Comparison of ENCODE assay signal across 8 cellular contexts in the genomic region with DNA sequence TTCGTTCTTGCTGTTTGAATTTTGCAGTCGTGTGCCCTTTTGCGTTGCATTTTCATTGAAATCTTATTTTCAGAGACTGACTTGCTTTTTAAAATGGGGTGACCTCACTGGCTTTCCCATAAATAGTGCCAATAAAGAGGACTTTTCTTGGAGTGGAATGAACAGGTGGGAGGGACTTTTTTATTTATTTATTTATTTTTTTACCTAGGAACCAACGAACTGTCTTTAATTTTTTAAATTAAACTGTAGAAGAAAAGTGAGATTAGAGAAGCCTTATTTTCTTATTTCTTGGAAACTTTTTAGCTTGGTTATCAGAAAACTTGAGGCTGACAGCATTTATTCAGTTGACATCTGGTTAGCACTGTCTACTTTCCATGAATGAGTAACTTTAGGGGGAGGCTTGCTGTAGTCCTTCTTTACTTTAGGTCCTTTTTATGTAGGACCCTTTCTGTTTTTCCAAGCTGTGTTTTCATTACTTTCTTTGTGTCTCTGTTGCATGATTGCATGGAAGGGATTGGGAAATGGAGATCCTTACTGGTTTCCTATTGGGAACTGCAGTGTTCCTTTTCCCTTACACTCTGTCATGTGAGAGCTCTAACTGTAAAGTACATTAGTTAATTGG. TPM values are rescaled to one million over a fixed set of nuclear protein-coding genes. Genes with fewer than 3 reads are reported as not detected.
DNase-seq lines count a peak whose midpoint lies in the region; ATAC-seq, FAIRE-seq and TF ChIP-seq lines count a peak whose summit lies in the region.

No MANE protein-coding gene starts in this region.

- no peak overlapping the region for H3K14ac ChIP-seq in mesenchymal stem cell (ENCODE audit: low read length in 2 of 2)

- peaks cover 0 to 26% (median 11%) of the 10 kb centered on the region in 9 donors for H3K4me1 ChIP-seq in heart right ventricle
- H3K4me1 ChIP-seq in GM12878 (ENCODE audit: control insufficient read depth, insufficient read depth, low read length), result peaks cover 13% of the 10 kb centered on the region; the same call in 1 of the 2 replicates
- peaks cover 14% of the 10 kb centered on the region for H3K4me1 ChIP-seq in mesenchymal stem cell (ENCODE audit: control insufficient read depth, insufficient read depth, low read depth, low read length)
- peaks cover 9% of the 10 kb centered on the region for H3K4me1 ChIP-seq in vagina

- H2AK5ac ChIP-seq in mesenchymal stem cell (ENCODE audit: low read length, severe bottlenecking), result no peak overlapping the region

- no peak overlapping the region for H4K91ac ChIP-seq in mesenchymal stem cell (ENCODE audit: low read length)

- no peaks in the 10 kb centered on the region for H3K9me3 ChIP-seq in heart right ventricle
- no peaks in the 10 kb centered on the region for H3K9me3 ChIP-seq in GM12878 (replicated peaks; ENCODE audit: control insufficient read depth, insufficient read depth, low read length)
- no peaks in the 10 kb centered on the region for H3K9me3 ChIP-seq in mesenchymal stem cell (ENCODE audit: control insufficient read depth, low read length)
- H3K9me3 ChIP-seq in vagina, result no peaks in the 10 kb centered on the region

- in situ Hi-C loops in GM12878 (cut with MboI), result no loop called here

- no peak overlapping the region for H3K27ac ChIP-seq in heart right ventricle
- H3K27ac ChIP-seq in GM12878 (ENCODE audit: control insufficient read depth, insufficient read depth), result peak overlapping the region; percentile 38; the same call in 1 of the 2 replicates
- no peak overlapping the region for H3K27ac ChIP-seq in mesenchymal stem cell (ENCODE audit: low read length, poor library complexity, severe bottlenecking)
- no peak overlapping the region for H3K27ac ChIP-seq in vagina

- TF ChIP-seq CTCF in heart right ventricle (IDR thresholded peaks at IDR 0.05) (no peak), GM12878 (IDR thresholded peaks at IDR 0.05 in 2 of 3, conservative IDR thresholded peaks at IDR 0.05 in 1 of 3; ENCODE audit: control insufficient read depth in 2 of 3, extremely low read depth in 1 of 3, insufficient read depth in 1 of 3, low read depth in 3 of 3, low read length in 3 of 3) (no peak), vagina (IDR thresholded peaks at IDR 0.05) (no peak)

- WGBS in heart right ventricle, 2 donors, result 1% methylated on average over 4 of the region's 4 CpGs
- WGBS in GM12878 (ENCODE audit: insufficient coverage, insufficient replicate concordance, low lambda C conversion rate, missing lambda C conversion rate), result 1% methylated on average over 4 of the region's 4 CpGs
- WGBS in mesenchymal stem cell, result 4% methylated on average over 3 of the region's 4 CpGs

- H3K9ac ChIP-seq in GM12878 (ENCODE audit: control insufficient read depth, insufficient read depth, low read length) (peak overlapping the region; percentile 73), mesenchymal stem cell (ENCODE audit: low read length) (no peak overlapping the region)

- no peak overlapping the region for H2BK15ac ChIP-seq in mesenchymal stem cell (ENCODE audit: low read depth, poor library complexity, severe bottlenecking)

- TF ChIP-seq RAD21 in GM12878 (IDR thresholded peaks at IDR 0.05; ENCODE audit: insufficient read depth, low read depth, low read length), result no peak

- no peaks in the 10 kb centered on the region for H3K79me1 ChIP-seq in mesenchymal stem cell (replicated peaks; ENCODE audit: low read length, poor library complexity, severe bottlenecking)

- H3K27me3 ChIP-seq in heart right ventricle, result peaks cover 0 to 27% (median 11%) of the 10 kb centered on the region in 7 donors
- H3K27me3 ChIP-seq in GM12878 (replicated peaks in 1 of 2; ENCODE audit: control insufficient read depth in 2 of 2, insufficient read depth in 2 of 2, low read length in 1 of 2), result no peaks in the 10 kb centered on the region
- H3K27me3 ChIP-seq in mesenchymal stem cell (ENCODE audit: control insufficient read depth in 1 of 2, insufficient read depth in 1 of 2, low read length in 2 of 2), result peaks cover 33 to 44% of the 10 kb centered on the region in 2 experiments
- no peaks in the 10 kb centered on the region for H3K27me3 ChIP-seq in vagina

- peaks cover 36% of the 10 kb centered on the region for H3K79me2 ChIP-seq in GM12878 (ENCODE audit: control insufficient read depth, insufficient read depth, low read length)

- FAIRE-seq in GM12878 (lab: Jason Lieb, UNC), result no peak

- DNase-seq in heart right ventricle (no peak), left ventricle myocardium superior (no peak), GM12878 (ENCODE audit: low read depth, low spot score) (no peak), mesenchymal stem cell (peak; percentile 3), vagina (ENCODE audit: extremely low spot score in 2 of 2) (no peak)
- no peak for DNase-seq in NK-92 treated with Interleukin-12 subunit alpha and Interleukin-12 subunit beta, amount 100 ng/mL, for 24 hours (lab: John Stamatoyannopoulos, UW)

- H3K36me3 ChIP-seq in heart right ventricle (no peaks in the 10 kb centered on the region), GM12878 (ENCODE audit: control insufficient read depth in 2 of 2, insufficient read depth in 2 of 2, low read length in 1 of 2) (no peaks in the 10 kb centered on the region), mesenchymal stem cell (ENCODE audit: control insufficient read depth in 1 of 2, insufficient read depth in 2 of 2, low read depth in 1 of 2, low read length in 2 of 2) (no peaks in the 10 kb centered on the region), vagina (no peaks in the 10 kb centered on the region)

- POLR2A ChIA-PET in GM12878 (lab: Charles Lee), result interaction anchor here (0.6 to 2.4 kb wide), 5 partner anchors 17 to 374 kb away, joined by 3 to 8 read pairs (median 4); no protein-coding TSS in a partner anchor

- SMC1A ChIA-PET in GM12878 (lab: Charles Lee; ENCODE audit: uncharacterized antibody, unreplicated experiment), result interaction anchor here (0.7 to 8.4 kb wide), 12 partner anchors 9 to 1280 kb away, joined by 3 to 61 read pairs (median 12); no protein-coding TSS in a partner anchor

- ATAC-seq in heart right ventricle (no peak), left ventricle myocardium superior (no peak), GM12878 (peak; percentile 15; the same call in 1 of the 3 replicates), GM18868 (IDR thresholded peaks at IDR 0.05; ENCODE audit: unreplicated experiment) (no peak), GM19023 (IDR thresholded peaks at IDR 0.05; ENCODE audit: unreplicated experiment) (no peak)

- H2BK12ac ChIP-seq in mesenchymal stem cell (ENCODE audit: low read length in 2 of 2), result no peak overlapping the region

- peak overlapping the region; percentile 39 to 76 (median 70) for H3K4me3 ChIP-seq in heart right ventricle
- peak overlapping the region; percentile 87 for H3K4me3 ChIP-seq in GM12878
- H3K4me3 ChIP-seq in mesenchymal stem cell (ENCODE audit: insufficient read depth in 1 of 2, low read depth in 1 of 2, low read length in 2 of 2), result peak overlapping the region in 1 of 2 experiments; percentile 83
- peak overlapping the region; percentile 60 to 80 for H3K4me3 ChIP-seq in vagina

- no peak for TF ChIP-seq EP300 in GM12878 (IDR thresholded peaks at IDR 0.05; ENCODE audit: borderline replicate concordance in 1 of 2, control insufficient read depth in 1 of 2, low read depth in 2 of 2, low read length in 2 of 2)

- no peak overlapping the region for H2BK5ac ChIP-seq in mesenchymal stem cell (ENCODE audit: low read depth, low read length, poor library complexity, severe bottlenecking)

- intact Hi-C loops in heart right ventricle (cut with DNase I), result no loop called here
- intact Hi-C loops in left ventricle myocardium superior (cut with micrococcal nuclease), result no loop called here
- intact Hi-C loops in GM12878 (cut with micrococcal nuclease; ENCODE audit: unreplicated experiment), result loop anchor here (1.0 to 10.0 kb wide), 3 partner anchors 16 to 674 kb away; partner anchors contain the start of gene FBXL3
- intact Hi-C loops in vagina (cut with DNase I), result no loop called here

- H3K4me2 ChIP-seq in GM12878 (ENCODE audit: control insufficient read depth, insufficient read depth) (peak overlapping the region; percentile 80), mesenchymal stem cell (ENCODE audit: low read length, poor library complexity, severe bottlenecking) (peak overlapping the region; percentile 75)

- H3K4ac ChIP-seq in mesenchymal stem cell (ENCODE audit: low read depth in 1 of 2, low read length in 2 of 2), result no peak overlapping the region

- RAD21 ChIA-PET in GM12878 (lab: Charles Lee; ENCODE audit: unreplicated experiment), result interaction anchor here (0.7 to 2.8 kb wide), 10 partner anchors 16 to 206 kb away, joined by 3 to 9 read pairs (median 4); no protein-coding TSS in a partner anchor

- no peak overlapping the region for H3K23ac ChIP-seq in mesenchymal stem cell (ENCODE audit: low read length in 2 of 2)

- H3K18ac ChIP-seq in mesenchymal stem cell (ENCODE audit: low read depth in 1 of 2, low read length in 2 of 2), result no peak overlapping the region

- BruUV-seq in GM12878 (replicated peaks; lab: Mats Ljungman, UMichigan), result TSS peak; percentile 56

- CTCF ChIA-PET in GM12878 (lab: Yijun Ruan, JAX), result interaction anchor here (0.7 to 2.5 kb wide), 12 partner anchors 16 to 146 kb away, joined by 3 to 10 read pairs (median 3); no protein-coding TSS in a partner anchor

- no peak overlapping the region for H2BK120ac ChIP-seq in mesenchymal stem cell (ENCODE audit: low read depth, low read length)

- H4K8ac ChIP-seq in mesenchymal stem cell (ENCODE audit: low read length), result no peak overlapping the region

- TF ChIP-seq POLR2A in GM12878 (IDR thresholded peaks at IDR 0.05; ENCODE audit: low read depth, low read length) (no peak), vagina (IDR thresholded peaks at IDR 0.05) (no peak)

- H2AFZ ChIP-seq in GM12878 (ENCODE audit: control insufficient read depth, low read depth, low read length) (peak overlapping the region; percentile 77), mesenchymal stem cell (ENCODE audit: low read depth, low read length) (no peak overlapping the region)

- no peaks in the 10 kb centered on the region for H4K20me1 ChIP-seq in GM12878 (ENCODE audit: control insufficient read depth, insufficient read depth)

RNA-seq across cellular contexts. Expression of gene SLAIN1, which starts 1.7 kb away (rescaled TPM):
- total RNA-seq in heart right ventricle, result 10 to 100 TPM in 4 of 10 donors, 1 to 10 TPM in 6; 4.1 to 13.6 (median 9.3) TPM
- polyA plus RNA-seq in heart right ventricle, result 1 to 10 TPM; 1.4 to 3.7 TPM
- 7.1 TPM for total RNA-seq in left ventricle myocardium superior
- total RNA-seq in GM12878 (2013; cell fraction: nucleolus; rRNA removed), result 77.0 and 94.9 TPM in 2 replicates
- total RNA-seq in GM12878 (2014; rRNA removed), result 72.5 and 88.7 TPM in 2 replicates
- 85.2 and 86.5 TPM in 2 replicates for total RNA-seq in GM12878 (2014; rRNA removed; fragmentation: Illumina TruSeq; extraction: Trizol)
- 57.3 and 58.5 TPM in 2 replicates for total RNA-seq in GM12878 (2021)
- polyA plus RNA-seq in GM12878 (2011; ENCODE audit: low read depth), result 23.5 TPM
- polyA plus RNA-seq in GM12878 (2011; rRNA removed), result 140 and 174 TPM in 2 replicates
- polyA plus RNA-seq in GM12878 (2011; cell fraction: cytosol; rRNA removed), result 64.7 and 76.5 TPM in 2 replicates
- 54.6 and 60.5 TPM in 2 replicates for polyA plus RNA-seq in GM12878 (2011; cell fraction: nucleus; rRNA removed)
- polyA plus RNA-seq in GM12878 (2012), result 24.1 and 36.5 TPM in 2 replicates
- polyA plus RNA-seq in GM12878 (2014; fragmentation: Illumina TruSeq; extraction: Trizol), result 98.4 and 167 TPM in 2 replicates
- 10 to 100 TPM; 26.8 to 35.1 TPM for polyA plus RNA-seq in GM12878 (2014; fragmentation: Nextera tagmentation; extraction: Ambion mirVana)
- polyA plus RNA-seq in GM12878 (2014; rRNA removed), result 45.1 and 56.6 TPM in 2 replicates
- polyA plus RNA-seq in GM12878 (2016; fragmentation: Nextera tagmentation; extraction: Ambion mirVana), result 10 to 100 TPM; 11.9 to 12.3 TPM
- 107 and 169 TPM in 2 replicates for polyA minus RNA-seq in GM12878 (2011; rRNA and poly(A)+ RNA removed)
- polyA minus RNA-seq in GM12878 (2011; cell fraction: cytosol; rRNA and poly(A)+ RNA removed), result 31.7 and 34.1 TPM in 2 replicates
- polyA minus RNA-seq in GM12878 (2011; cell fraction: nucleus; rRNA and poly(A)+ RNA removed), result 85.0 and 121 TPM in 2 replicates
- 0.08 TPM for polyA plus RNA-seq in mesenchymal stem cell (2013, experiment 1 of 2)
- 0.14 TPM for polyA plus RNA-seq in mesenchymal stem cell (2013, experiment 2 of 2)
- 2.2 TPM for total RNA-seq in vagina
